1 cellular context compared by ENCODE assay signal in the genomic region with DNA sequence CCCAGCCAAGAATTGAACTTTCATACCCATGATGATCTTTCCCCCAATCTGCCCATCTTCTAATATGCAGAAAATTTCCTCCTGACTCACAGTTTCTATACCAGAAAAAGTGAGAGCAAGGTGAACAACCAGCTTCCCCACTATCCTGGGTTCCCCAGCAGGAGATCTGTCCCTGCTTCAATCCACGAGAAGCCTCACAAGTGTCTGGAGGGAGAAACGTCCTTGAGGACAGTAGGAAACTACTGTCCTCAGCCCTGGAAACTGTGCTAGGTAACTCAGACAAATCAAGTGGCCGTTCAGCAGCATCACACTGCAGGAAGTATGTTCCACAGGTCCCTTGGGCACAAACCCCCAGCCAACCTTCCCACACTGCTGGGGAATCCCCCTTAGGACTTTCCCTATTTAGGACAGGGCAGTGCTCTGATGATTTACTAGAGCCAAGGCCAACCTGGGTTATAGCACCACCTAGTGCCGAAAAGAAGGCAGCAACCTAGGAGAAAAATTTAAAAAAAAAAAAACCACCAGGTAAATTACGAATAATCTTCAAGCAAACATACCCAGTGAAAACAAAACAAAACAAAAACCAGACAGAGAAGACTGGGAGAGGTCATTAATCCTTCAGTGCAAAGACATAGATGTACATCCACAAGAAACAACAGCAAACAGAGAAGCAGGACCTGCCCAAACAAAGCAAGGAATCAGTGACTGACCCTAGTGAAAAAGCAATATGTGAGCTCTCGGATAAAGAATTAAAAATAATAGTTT.
TF ChIP-seq lines count a peak whose summit lies in the region.

No MANE protein-coding gene starts in this region.

TF ChIP-seq in Ishikawa, 13 proteins besides CTCF, POLR2A, EP300 and RAD21 (continued from another document):
- TF ChIP-seq, protein P1, sequence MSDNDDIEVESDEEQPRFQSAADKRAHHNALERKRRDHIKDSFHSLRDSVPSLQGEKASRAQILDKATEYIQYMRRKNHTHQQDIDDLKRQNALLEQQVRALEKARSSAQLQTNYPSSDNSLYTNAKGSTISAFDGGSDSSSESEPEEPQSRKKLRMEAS (IDR thresholded peaks at IDR 0.05), result no peak
- TF ChIP-seq CREB1 (IDR thresholded peaks at IDR 0.05; ENCODE audit: low read depth) (no peak), NFIC (IDR thresholded peaks at IDR 0.05) (no peak)
